In the genomic region with DNA sequence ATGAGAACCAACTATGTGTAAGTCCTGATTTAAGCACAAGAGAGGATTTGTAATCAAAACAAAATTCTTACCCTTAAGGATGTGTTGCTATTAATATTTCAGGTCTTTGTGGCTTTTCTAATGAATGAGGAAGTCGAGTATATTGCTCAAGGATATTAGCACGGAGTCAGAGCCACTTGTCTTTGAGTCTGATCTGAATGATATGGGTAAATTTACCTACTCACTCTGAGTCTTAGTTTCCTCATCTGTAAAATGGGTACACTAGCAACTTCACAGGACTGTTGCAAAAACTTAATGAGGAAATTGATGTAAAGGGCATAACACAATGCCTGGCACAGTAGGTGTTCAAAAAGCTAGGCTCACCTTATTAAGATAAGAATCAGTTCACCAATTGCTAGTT, we compare ENCODE assay signal across 16 cellular contexts.
"Had no signal": no experiment of that assay in that cellular context is flagged by ENCODE, and none has a peak within 500 bp of the region (broad histone marks: within the 10 kb centered on the region; RNA-seq: fewer than 3 reads in every experiment).

No MANE protein-coding gene starts in this region.

- H3K27me3 ChIP-seq: spleen had no signal

- ATAC-seq: activated CD8-positive, alpha-beta T cell treated with anti-CD3 and anti-CD28 coated beads for 36 hours; activated naive CD8-positive, alpha-beta T cell treated with anti-CD3 and anti-CD28 coated beads, Interleukin-2, amount 50 U/mL, for 24 hours; left colon; natural killer cell treated with Interleukin-12 subunit alpha and Interleukin-12 subunit beta and Interleukin-15 and Interleukin-18, amount 100 ng/mL, for 72 hours; stimulated activated naive B cell treated with anti-CD40 and anti-IgM and Interleukin-4, amounts not matched to agents 10 μg/mL and 1 μg/mL and 100 μg/mL, for 72 hours had no signal

- H3K36me3 ChIP-seq: spleen had no signal

- DNase-seq: activated CD4-positive, alpha-beta T cell treated with anti-CD3 and anti-CD28 coated beads, Interleukin-2, amount 10 ng/mL, durations not matched to agents 24 days and 14 days; activated CD4-positive, CD25-positive, alpha-beta regulatory T cell; activated CD8-positive, alpha-beta T cell treated with anti-CD3 and anti-CD28 coated beads for 36 hours; activated naive CD4-positive, alpha-beta T cell treated with anti-CD3 and anti-CD28 coated beads, Interleukin-2, amount 10 ng/mL, durations not matched to agents 7 days and 5 days; activated naive CD8-positive, alpha-beta T cell treated with anti-CD3 and anti-CD28 coated beads, Interleukin-2, amount 50 U/mL, for 24 hours; activated T-cell treated with anti-CD3 and anti-CD28 coated beads, Interleukin-2, amount 50 U/mL, for 24 hours; anterior cingulate cortex; caudate nucleus; endodermal cell; foreskin melanocyte; hypothalamus; left colon; spleen; stimulated activated naive B cell treated with anti-CD40 and anti-IgM and Interleukin-4, amounts not matched to agents 10 μg/mL and 1 μg/mL and 100 μg/mL, for 72 hours had no signal

- H3K27ac ChIP-seq: spleen had no signal

- H3K4me3 ChIP-seq: lung, spleen had no signal
